ENCODE assay signal across 8 cellular contexts in the genomic region with DNA sequence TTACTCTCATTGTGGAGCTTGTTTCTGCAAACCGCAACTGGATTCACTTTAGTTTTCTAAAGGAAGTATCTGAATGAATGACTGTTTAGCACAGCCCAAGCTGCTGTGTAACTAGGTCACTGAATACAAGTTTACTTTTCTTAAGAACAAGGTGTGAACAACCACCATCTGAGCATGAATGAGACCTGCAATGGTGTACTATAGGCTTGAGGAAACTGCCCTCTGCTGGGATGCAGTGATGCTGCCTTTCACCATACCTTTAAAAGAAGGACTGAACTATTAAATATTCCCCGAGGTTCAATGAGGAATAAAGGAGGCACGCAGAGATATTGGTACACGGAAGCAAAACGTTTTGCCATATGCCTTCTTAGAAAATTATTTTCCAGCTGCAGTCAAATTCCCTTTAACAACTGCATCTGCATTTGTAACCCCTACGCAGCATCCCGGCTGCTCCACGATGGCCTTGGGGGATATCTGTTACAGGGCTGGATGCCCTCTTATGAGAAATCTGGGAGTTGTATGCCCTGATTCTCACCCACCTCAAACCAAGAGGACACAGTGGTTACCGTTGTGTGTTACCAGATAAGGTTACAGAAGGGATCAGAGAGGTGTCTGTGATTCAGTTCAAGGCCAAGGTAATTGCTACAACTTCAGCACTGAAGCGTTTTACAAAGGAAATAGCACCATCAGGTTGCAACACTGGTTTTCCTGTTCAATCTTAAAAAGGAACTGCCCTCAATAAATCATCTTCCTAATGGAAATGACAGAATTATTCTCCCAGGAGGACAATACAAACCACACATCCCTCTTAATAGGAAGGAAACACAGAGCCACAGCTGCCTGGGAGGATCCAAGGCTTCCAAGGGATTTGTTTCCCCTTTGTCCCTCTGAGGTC.
DNase-seq lines count a peak whose midpoint lies in the region; ATAC-seq and TF ChIP-seq lines count a peak whose summit lies in the region.

No MANE protein-coding gene starts in this region.

- H3K4me1 Mint-ChIP-seq in CD8-positive, alpha-beta T cell (ENCODE audit: low read depth), result peaks cover 7% of the 10 kb centered on the region
- peaks cover 9% of the 10 kb centered on the region for H3K4me1 Mint-ChIP-seq in CD14-positive monocyte

- intact Hi-C loops in CD8-positive, alpha-beta T cell (cut with DNase I, micrococcal nuclease), result no loop called here
- intact Hi-C loops in body of pancreas (cut with DNase I) (no loop called here), right lobe of liver (cut with DNase I) (no loop called here), CD14-positive monocyte (cut with micrococcal nuclease) (no loop called here)

- no peaks in the 10 kb centered on the region for H3K4me1 ChIP-seq in CD8-positive, alpha-beta T cell (ENCODE audit: insufficient read depth, low read length)
- H3K4me1 ChIP-seq in body of pancreas (no peaks in the 10 kb centered on the region), right lobe of liver (peaks cover 0 to 2% (median 0%) of the 10 kb centered on the region in 4 donors)

- H3K27ac Mint-ChIP-seq in CD8-positive, alpha-beta T cell, result no peak overlapping the region
- no peak overlapping the region for H3K27ac Mint-ChIP-seq in CD14-positive monocyte

- ATAC-seq in CD8-positive, alpha-beta T cell, result peak; percentile 23
- ATAC-seq in HG02884 (IDR thresholded peaks at IDR 0.05; ENCODE audit: unreplicated experiment) (peak; percentile 45), body of pancreas (peak; percentile 27), right lobe of liver (peak; percentile 68 to 94 (median 81)), GM21723 (IDR thresholded peaks at IDR 0.05; ENCODE audit: unreplicated experiment) (no peak)

- DNase-seq in CD8-positive, alpha-beta T cell, result no peak
- DNase-seq in body of pancreas (no peak), right lobe of liver (no peak), NCI-H2081 (lab: John Stamatoyannopoulos, UW) (no peak), CD14-positive monocyte (ENCODE audit: low spot score) (no peak)
- no peak for DNase-seq in stimulated activated CD4-positive, alpha-beta T cell treated with anti-CD3 and anti-CD28 coated beads, Interleukin-4, amount 100 ng/mL, for 4 hours

- TF ChIP-seq POLR2A in body of pancreas (IDR thresholded peaks at IDR 0.05), result no peak
- TF ChIP-seq POLR2A in right lobe of liver (IDR thresholded peaks at IDR 0.05), result no peak

- CTCF ChIA-PET in CD8-positive, alpha-beta T cell (lab: Charles Lee), result interaction anchor here (0.7 to 2.5 kb wide), 3 partner anchors 15 to 223 kb away, joined by 3 to 11 read pairs (median 3); no protein-coding TSS in a partner anchor

- no peaks in the 10 kb centered on the region for H3K36me3 ChIP-seq in CD8-positive, alpha-beta T cell (ENCODE audit: insufficient read depth, low read length)
- H3K36me3 ChIP-seq in body of pancreas (replicated peaks in 1 of 2; ENCODE audit: insufficient read depth in 1 of 2, low read depth in 2 of 2) (no peaks in the 10 kb centered on the region), right lobe of liver (no peaks in the 10 kb centered on the region)

- TF ChIP-seq CTCF in CD8-positive, alpha-beta T cell (IDR thresholded peaks at IDR 0.05), result no peak
- TF ChIP-seq CTCF in body of pancreas (IDR thresholded peaks at IDR 0.05) (peak in 1 of 7 experiments; percentile 15), right lobe of liver (IDR thresholded peaks at IDR 0.05) (peak; percentile 40 to 64 (median 49)), CD14-positive monocyte (IDR thresholded peaks at IDR 0.05) (no peak)

- no peaks in the 10 kb centered on the region for H3K27me3 ChIP-seq in CD8-positive, alpha-beta T cell (ENCODE audit: insufficient read depth, low read length)
- H3K27me3 ChIP-seq in body of pancreas (no peaks in the 10 kb centered on the region), right lobe of liver (no peaks in the 10 kb centered on the region)

- H3K27ac ChIP-seq in CD8-positive, alpha-beta T cell (ENCODE audit: low read depth, low read length), result no peak overlapping the region
- H3K27ac ChIP-seq in body of pancreas (no peak overlapping the region), right lobe of liver (no peak overlapping the region)

- WGBS in body of pancreas, 2 donors, result 29 to 48% methylated on average over 10 of the region's 10 CpGs
- WGBS in right lobe of liver (ENCODE audit: insufficient coverage, low coverage, low lambda C conversion rate, missing lambda C conversion rate), result 33% methylated on average over 10 of the region's 10 CpGs

- H3K4me3 Mint-ChIP-seq in CD8-positive, alpha-beta T cell, result no peak overlapping the region
- H3K4me3 Mint-ChIP-seq in CD14-positive monocyte, result no peak overlapping the region

- POLR2A ChIA-PET in CD8-positive, alpha-beta T cell (lab: Charles Lee), result interaction anchor here (0.8 kb wide), 1 partner anchor 14 kb away, joined by 3 read pairs; no protein-coding TSS in a partner anchor

- no peaks in the 10 kb centered on the region for H3K36me3 Mint-ChIP-seq in CD8-positive, alpha-beta T cell
- no peaks in the 10 kb centered on the region for H3K36me3 Mint-ChIP-seq in CD14-positive monocyte

- no peak overlapping the region for H3K4me3 ChIP-seq in CD8-positive, alpha-beta T cell (ENCODE audit: low read depth, low read length)
- H3K4me3 ChIP-seq in body of pancreas, result no peak overlapping the region
- no peak overlapping the region for H3K4me3 ChIP-seq in right lobe of liver

- no peaks in the 10 kb centered on the region for H3K9me3 ChIP-seq in CD8-positive, alpha-beta T cell (ENCODE audit: low read length)
- H3K9me3 ChIP-seq in body of pancreas (no peaks in the 10 kb centered on the region), right lobe of liver (no peaks in the 10 kb centered on the region)

- peaks cover 2% of the 10 kb centered on the region for H3K27me3 Mint-ChIP-seq in CD8-positive, alpha-beta T cell (ENCODE audit: low read depth)
- H3K27me3 Mint-ChIP-seq in CD14-positive monocyte (ENCODE audit: low read depth in 3 of 3), result no peaks in the 10 kb centered on the region

- H3K9me3 Mint-ChIP-seq in CD8-positive, alpha-beta T cell, result no peaks in the 10 kb centered on the region
- peaks cover 0 to 2% (median 0%) of the 10 kb centered on the region in 7 donors for H3K9me3 Mint-ChIP-seq in CD14-positive monocyte

Comparison
In these comparisons a context has a peak if more than half of its experiments do, and no peak if none do; other contexts are left out.
1. CTCF ChIP-seq: peak in right lobe of liver (4 of 4); none in CD8-positive, alpha-beta T cell (single experiment) and CD14-positive monocyte (single experiment).